ENCODE assay signal across 1 cellular context in the genomic region with DNA sequence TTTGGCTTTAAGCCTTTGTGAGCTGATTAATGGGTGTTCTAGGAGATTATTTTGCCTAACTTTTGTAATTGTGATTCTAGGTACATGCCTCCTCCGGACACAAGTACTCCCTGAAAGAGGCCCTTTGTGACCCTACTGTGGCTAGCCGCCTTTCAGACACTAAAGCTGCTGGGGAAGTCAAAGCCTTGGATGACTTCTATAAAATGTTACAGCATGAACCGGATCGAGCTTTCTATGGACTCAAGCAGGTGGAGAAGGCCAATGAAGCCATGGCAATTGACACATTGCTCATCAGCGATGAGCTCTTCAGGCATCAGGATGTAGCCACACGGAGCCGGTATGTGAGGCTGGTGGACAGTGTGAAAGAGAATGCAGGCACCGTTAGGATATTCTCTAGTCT.
TF ChIP-seq lines count a peak whose summit lies in the region.

No MANE protein-coding gene starts in this region.

TF ChIP-seq in H1, 55 proteins besides CTCF, POLR2A, EP300 and RAD21 (continued from another document):
- TF ChIP-seq POU5F1 (IDR thresholded peaks at IDR 0.05; ENCODE audit: low read depth, low read length) (no peak), TCF12 (IDR thresholded peaks at IDR 0.05; ENCODE audit: low read depth, low read length) (no peak), SP2 (IDR thresholded peaks at IDR 0.05; ENCODE audit: low read length) (no peak), SIRT6 (IDR thresholded peaks at IDR 0.05; ENCODE audit: low read length) (no peak)
